In the genomic region with DNA sequence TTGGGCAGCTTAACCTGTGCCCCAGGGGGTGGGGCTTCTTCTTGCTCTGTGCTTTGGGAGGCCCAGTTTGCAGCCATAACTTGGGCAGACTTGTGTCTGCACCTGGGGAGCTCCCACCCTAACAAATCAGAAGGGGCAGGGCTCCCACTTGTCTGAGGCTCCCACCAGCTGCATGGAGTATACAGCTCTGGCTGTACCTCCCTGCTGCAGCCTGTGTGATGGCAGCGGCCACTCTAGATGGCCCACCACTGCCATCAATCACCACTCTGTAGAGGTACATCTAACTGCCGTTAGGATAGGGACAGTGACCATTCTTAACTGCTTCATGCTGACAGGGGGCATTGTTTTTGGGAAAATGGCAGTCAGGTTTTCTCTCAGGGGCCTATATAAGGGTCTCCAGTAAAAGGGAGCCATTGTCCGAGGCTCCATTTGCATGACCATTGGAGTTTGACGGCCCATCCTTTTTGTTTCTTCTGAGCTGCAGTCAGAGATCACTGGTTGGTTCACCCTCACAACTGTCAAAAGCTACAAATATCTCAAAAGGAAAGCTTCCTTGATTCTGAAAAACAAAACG, we compare ENCODE assay signal across 26 cellular contexts. TPM values are rescaled to one million over a fixed set of nuclear protein-coding genes. Genes with fewer than 3 reads are reported as not detected.
"Had no signal": no experiment of that assay in that cellular context is flagged by ENCODE, and none has a peak within 500 bp of the region (broad histone marks: within the 10 kb centered on the region; RNA-seq: fewer than 3 reads in every experiment).

No MANE protein-coding gene starts in this region.

- H3K9ac ChIP-seq: parathyroid adenoma had no signal

- H3K4me3 ChIP-seq: ovary, psoas muscle, right lobe of liver, sigmoid colon, stomach, thoracic aorta, thyroid gland, tibial nerve, upper lobe of left lung, vagina had no signal

- H2AFZ ChIP-seq: parathyroid adenoma had no signal

- H3K9me3 ChIP-seq: neutrophil, right lobe of liver had no signal

- H3K27ac ChIP-seq: neutrophil, ovary, parathyroid adenoma, psoas muscle, stomach, thoracic aorta, thyroid gland, tibial nerve, upper lobe of left lung, vagina had no signal

- FAIRE-seq: small intestine had no signal

- H3K36me3 ChIP-seq: neutrophil, ovary, right lobe of liver, sigmoid colon, stomach, thoracic aorta, thyroid gland, tibial nerve, upper lobe of left lung, vagina had no signal

- H3K79me2 ChIP-seq: parathyroid adenoma had no signal

- ATAC-seq: naive thymus-derived CD8-positive, alpha-beta T cell; psoas muscle; stimulated activated effector memory CD8-positive, alpha-beta T cell treated with anti-CD3 and anti-CD28 coated beads, Interleukin-12 subunit alpha, Interleukin-12 subunit beta, amount 100 ng/mL, for 72 hours; stimulated activated naive B cell treated with anti-CD40 and anti-IgM and Interleukin-4, amounts not matched to agents 10 μg/mL and 1 μg/mL and 100 μg/mL, for 72 hours had no signal

- H3K27me3 ChIP-seq: neutrophil, ovary, right lobe of liver, sigmoid colon, stomach, thyroid gland, tibial nerve, upper lobe of left lung, vagina had no signal

- H3K4me1 ChIP-seq: parathyroid adenoma, psoas muscle, thyroid gland, tibial nerve, vagina had no signal

- DNase-seq: naive thymus-derived CD8-positive, alpha-beta T cell; nephron progenitor cell; nucleus accumbens; ovary; psoas muscle; right cardiac atrium; sigmoid colon; small intestine; stimulated activated CD4-positive, alpha-beta T cell treated with anti-CD3 and anti-CD28 coated beads, Interleukin-15, amount 100 ng/mL, for 24 hours; stimulated activated CD4-positive, alpha-beta T cell treated with anti-CD3 and anti-CD28 coated beads, Interleukin-2, amount 100 ng/mL, for 24 hours; stimulated activated CD4-positive, alpha-beta T cell treated with anti-CD3 and anti-CD28 coated beads, Interleukin-2, amount 100 ng/mL, for 48 hours; stimulated activated CD4-positive, alpha-beta T cell treated with anti-CD3 and anti-CD28 coated beads, Interleukin-4, amount 100 ng/mL, for 24 hours; stimulated activated naive B cell treated with anti-CD40 and anti-IgM and Interleukin-4, amounts not matched to agents 10 μg/mL and 1 μg/mL and 100 μg/mL, for 72 hours; stimulated activated naive CD4-positive, alpha-beta T cell treated with Interleukin-2 at 50 U/mL for 16 hours; stomach; thyroid gland; trophoblast cell had no signal

RNA-seq across cellular contexts. Expression of a gene that starts 42.2 kb away (rescaled TPM):
- total RNA-seq: skeletal muscle tissue had no signal
